ENCODE assay signal across 16 cellular contexts in the genomic region with DNA sequence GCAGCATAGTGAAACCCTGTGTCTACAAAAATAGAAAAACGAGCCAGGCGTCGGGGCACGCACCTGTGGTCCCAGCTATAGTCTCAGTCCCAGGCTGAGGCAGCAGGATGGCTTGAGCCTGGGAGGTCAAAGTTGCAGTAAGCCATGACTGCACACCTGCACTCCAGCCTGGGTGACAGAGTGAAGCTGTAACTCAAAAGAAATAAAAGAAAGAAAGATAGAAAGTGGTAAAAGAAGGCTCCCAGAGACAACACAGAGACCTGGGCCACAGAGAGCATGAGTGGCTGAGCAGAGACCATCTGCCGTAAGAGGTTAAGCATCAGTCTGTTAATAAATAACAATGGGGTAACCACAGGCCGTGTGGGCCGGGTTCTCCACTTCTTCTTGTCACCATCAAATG.
DNase-seq lines count a peak whose midpoint lies in the region; ATAC-seq lines count a peak whose summit lies in the region.
"Had no signal": no experiment of that assay in that cellular context is flagged by ENCODE, and none has a peak within 500 bp of the region (broad histone marks: within the 10 kb centered on the region; RNA-seq: fewer than 3 reads in every experiment).

No MANE protein-coding gene starts in this region.

- DNase-seq in glomerular visceral epithelial cell (ENCODE audit: extremely low spot score) = peak; percentile 75
- no peak for DNase-seq in NCI-H2107 treated with DMSO at 0.1 percent for 48 hours (lab: John Stamatoyannopoulos, UW; ENCODE audit: unreplicated experiment)
- no peak for DNase-seq in epidermal melanocyte (ENCODE audit: insufficient read length, low spot score)
- DNase-seq in midbrain (lab: John Stamatoyannopoulos, UW) = no peak
- DNase-seq in activated CD4-positive, alpha-beta T cell treated with anti-CD3 and anti-CD28 coated beads for 1 hour = no peak
- DNase-seq: activated T-cell treated with anti-CD3 and anti-CD28 coated beads, Interleukin-2, amount 50 U/mL, for 24 hours; amygdala; cortex of kidney; mesendoderm; NCI-H1930; stimulated activated CD4-positive, alpha-beta T cell treated with anti-CD3 and anti-CD28 coated beads, Interleukin-15, amount 100 ng/mL, for 24 hours had no signal

- ATAC-seq in GM18517 (IDR thresholded peaks at IDR 0.05; ENCODE audit: unreplicated experiment) (peak; percentile 82), GM21529 (IDR thresholded peaks at IDR 0.05; ENCODE audit: unreplicated experiment) (peak; percentile 59), HG03159 (IDR thresholded peaks at IDR 0.05; ENCODE audit: unreplicated experiment) (peak; percentile 70)
- ATAC-seq: activated CD4-positive, CD25-positive, alpha-beta regulatory T cell treated with anti-CD3 and anti-CD28 coated beads, Interleukin-2, amount 50 U/mL, for 24 hours; K562 had no signal
